8 cellular contexts compared by ENCODE assay signal in the genomic region with DNA sequence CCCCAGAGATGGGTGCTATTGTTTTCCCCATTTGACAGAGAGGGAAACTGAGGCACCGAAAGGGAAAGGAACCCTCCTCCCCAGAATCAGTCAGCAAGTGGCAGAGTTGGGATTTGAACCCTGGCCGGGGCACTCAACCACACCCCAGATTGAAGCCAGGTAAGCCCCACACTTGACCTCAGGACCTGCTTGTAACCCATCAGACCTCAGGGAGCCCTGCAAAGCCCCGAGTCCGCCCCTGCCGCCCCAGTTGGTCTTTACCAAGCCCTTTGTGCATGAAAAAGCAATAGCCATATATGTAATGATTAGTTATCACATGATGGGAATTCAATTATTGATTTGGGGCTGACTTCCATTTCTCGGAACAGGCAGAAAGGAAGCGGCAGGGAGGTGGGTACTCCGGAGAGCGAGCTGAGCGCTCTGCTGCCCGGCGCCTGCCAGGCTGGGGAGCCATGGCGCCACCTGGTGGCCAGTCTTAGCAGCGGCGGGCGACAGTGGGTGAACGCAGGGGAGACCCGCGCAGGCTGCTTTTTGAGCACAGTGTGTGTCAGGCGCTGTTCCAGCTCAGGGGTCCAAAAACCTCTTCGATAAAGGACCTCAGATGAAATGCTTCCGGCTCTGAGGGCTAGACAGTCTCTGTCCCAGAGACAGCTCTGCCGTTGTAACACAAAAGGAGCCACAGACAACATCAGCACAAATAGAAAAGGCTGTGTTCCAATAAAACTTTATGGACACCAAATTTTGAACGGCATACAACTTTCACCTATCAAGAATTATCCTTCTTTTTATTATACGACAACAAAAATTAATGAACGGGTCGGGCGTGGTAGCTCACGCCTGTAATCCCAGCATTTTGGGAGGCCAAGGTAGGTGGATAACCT.
A peak's percentile ranks its signal among the peaks of the same experiment; 100 is the strongest.
DNase-seq lines count a peak whose midpoint lies in the region; ATAC-seq and TF ChIP-seq lines count a peak whose summit lies in the region.

No MANE protein-coding gene starts in this region.

- no peak overlapping the region for H2AFZ ChIP-seq in OCI-LY7 (ENCODE audit: low read length)

- no peaks in the 10 kb centered on the region for H3K79me2 ChIP-seq in OCI-LY7 (ENCODE audit: insufficient read depth, low read depth, low read length)

- POLR2A ChIA-PET in BJ (lab: Charles Lee) (no interaction called here), OCI-LY7 (lab: Charles Lee) (no interaction called here)
- POLR2A ChIA-PET in naive thymus-derived CD8-positive, alpha-beta T cell (lab: Charles Lee), result no interaction called here

- H3K4me1 ChIP-seq in OCI-LY7 (ENCODE audit: insufficient read depth, low read length, poor library complexity, severe bottlenecking), result no peaks in the 10 kb centered on the region

- peak; percentile 81 for ATAC-seq in esophagus mucosa
- peak; percentile 95 to 100 for ATAC-seq in naive thymus-derived CD8-positive, alpha-beta T cell
- peak; percentile 93 for ATAC-seq in stimulated activated effector memory CD8-positive, alpha-beta T cell treated with anti-CD3 and anti-CD28 coated beads, Interleukin-12 subunit alpha, Interleukin-12 subunit beta, amount 100 ng/mL, for 72 hours
- no peak for ATAC-seq in HG02852 (IDR thresholded peaks at IDR 0.05; ENCODE audit: unreplicated experiment)

- H3K9me3 Mint-ChIP-seq in naive thymus-derived CD8-positive, alpha-beta T cell, result no peaks in the 10 kb centered on the region
- no peaks in the 10 kb centered on the region for H3K9me3 Mint-ChIP-seq in stimulated activated effector memory CD8-positive, alpha-beta T cell treated with anti-CD3 and anti-CD28 coated beads, Interleukin-12 subunit alpha, Interleukin-12 subunit beta, amount 100 ng/mL, for 72 hours

- H3K9me2 ChIP-seq in OCI-LY7 (ENCODE audit: insufficient read depth, low read length), result no peaks in the 10 kb centered on the region

- peaks cover 0 to 4% (median 0%) of the 10 kb centered on the region in 4 donors for H3K4me1 Mint-ChIP-seq in naive thymus-derived CD8-positive, alpha-beta T cell
- no peaks in the 10 kb centered on the region for H3K4me1 Mint-ChIP-seq in stimulated activated effector memory CD8-positive, alpha-beta T cell treated with anti-CD3 and anti-CD28 coated beads, Interleukin-12 subunit alpha, Interleukin-12 subunit beta, amount 100 ng/mL, for 72 hours

- TF ChIP-seq CTCF in BJ (IDR thresholded peaks at IDR 0.05; ENCODE audit: insufficient read depth, low read depth, low read length), result peak; percentile 98
- TF ChIP-seq CTCF in OCI-LY7 (conservative IDR thresholded peaks at IDR 0.05; ENCODE audit: low read length), result peak; percentile 93

- H3K27me3 ChIP-seq in BJ (ENCODE audit: control insufficient read depth, insufficient read depth, low read length) (no peaks in the 10 kb centered on the region; the same call in 1 of the 2 replicates), H7 (ENCODE audit: control insufficient read depth, insufficient read depth, low read length) (no peaks in the 10 kb centered on the region; the same call in 1 of the 2 replicates)

- CTCF ChIA-PET in BJ (lab: Yijun Ruan, JAX), result interaction anchor here (0.6 to 6.4 kb wide), 43 partner anchors 9 to 624 kb away, joined by 3 to 140 read pairs (median 4); no protein-coding TSS in a partner anchor
- CTCF ChIA-PET in OCI-LY7 (lab: Charles Lee; ENCODE audit: unreplicated experiment), result no interaction called here

- H3K4me2 ChIP-seq in OCI-LY7 (ENCODE audit: low read length), result no peak overlapping the region

- peaks cover 0 to 26% (median 12%) of the 10 kb centered on the region in 5 donors for H3K27me3 Mint-ChIP-seq in naive thymus-derived CD8-positive, alpha-beta T cell

- no peaks in the 10 kb centered on the region for H3K36me3 Mint-ChIP-seq in naive thymus-derived CD8-positive, alpha-beta T cell
- no peaks in the 10 kb centered on the region for H3K36me3 Mint-ChIP-seq in stimulated activated effector memory CD8-positive, alpha-beta T cell treated with anti-CD3 and anti-CD28 coated beads, Interleukin-12 subunit alpha, Interleukin-12 subunit beta, amount 100 ng/mL, for 72 hours

- no TSS peak for BruUV-seq in OCI-LY7 (replicated peaks; lab: Mats Ljungman, UMichigan)

- H3K27ac Mint-ChIP-seq in naive thymus-derived CD8-positive, alpha-beta T cell, result no peak overlapping the region
- H3K27ac Mint-ChIP-seq in stimulated activated effector memory CD8-positive, alpha-beta T cell treated with anti-CD3 and anti-CD28 coated beads, Interleukin-12 subunit alpha, Interleukin-12 subunit beta, amount 100 ng/mL, for 72 hours, result no peak overlapping the region

- no peaks in the 10 kb centered on the region for H3K9me3 ChIP-seq in OCI-LY7 (ENCODE audit: low read length)

- no peaks in the 10 kb centered on the region for H4K20me1 ChIP-seq in OCI-LY7 (ENCODE audit: insufficient read depth, low read length)

- H3K4me3 ChIP-seq in BJ (ENCODE audit: low read depth, low read length), result no peak overlapping the region
- H3K4me3 ChIP-seq in H7 (ENCODE audit: insufficient read depth, low read depth, low read length), result no peak overlapping the region
- H3K4me3 ChIP-seq in OCI-LY7 (ENCODE audit: low read depth, low read length, poor library complexity, severe bottlenecking), result no peak overlapping the region

- peak overlapping the region in 2 of 10 donors; percentile 7 to 47 for H3K4me3 Mint-ChIP-seq in naive thymus-derived CD8-positive, alpha-beta T cell
- H3K4me3 Mint-ChIP-seq in stimulated activated effector memory CD8-positive, alpha-beta T cell treated with anti-CD3 and anti-CD28 coated beads, Interleukin-12 subunit alpha, Interleukin-12 subunit beta, amount 100 ng/mL, for 72 hours, result no peak overlapping the region

- no peaks in the 10 kb centered on the region for H3K36me3 ChIP-seq in BJ (ENCODE audit: control insufficient read depth, insufficient read depth, low read length)
- no peaks in the 10 kb centered on the region for H3K36me3 ChIP-seq in H7 (replicated peaks; ENCODE audit: control insufficient read depth, insufficient read depth, low read length)
- no peaks in the 10 kb centered on the region for H3K36me3 ChIP-seq in OCI-LY7 (ENCODE audit: insufficient read depth, low read length)

- intact Hi-C loops in OCI-LY7 (cut with micrococcal nuclease; ENCODE audit: unreplicated experiment), result loop anchor here (1.0 kb wide), 1 partner anchor 312 kb away; no protein-coding TSS in a partner anchor

- DNase-seq in BJ (ENCODE audit: low read depth) (no peak), H7 (peak; percentile 91), OCI-LY7 (ENCODE audit: low spot score) (peak; percentile 57), activated T-cell treated with anti-CD3 and anti-CD28 coated beads for 24 hours (ENCODE audit: low read depth) (peak; percentile 78)
- peak; percentile 63 to 86 (median 82) for DNase-seq in naive thymus-derived CD8-positive, alpha-beta T cell
- peak; percentile 92 to 94 for DNase-seq in stimulated activated effector memory CD8-positive, alpha-beta T cell treated with anti-CD3 and anti-CD28 coated beads, Interleukin-12 subunit alpha, Interleukin-12 subunit beta, amount 100 ng/mL, for 72 hours (ENCODE audit: low spot score in 2 of 2)

- no peak overlapping the region for H3K27ac ChIP-seq in OCI-LY7 (ENCODE audit: low read depth, low read length, poor library complexity, severe bottlenecking)
